24 cellular contexts compared by ENCODE assay signal in genomic region chr4:10346023-10346422, GRCh38.
A peak's percentile ranks its signal among the peaks of the same experiment; 100 is the strongest.
DNase-seq lines count a peak whose midpoint lies in the region; ATAC-seq, FAIRE-seq and TF ChIP-seq lines count a peak whose summit lies in the region.
"Had no signal": no experiment of that assay in that cellular context is flagged by ENCODE, and none has a peak within 500 bp of the region (broad histone marks: within the 10 kb centered on the region; RNA-seq: fewer than 3 reads in every experiment).

No MANE protein-coding gene starts in this region.

- no peaks in the 10 kb centered on the region for H3K27me3 ChIP-seq in K562 (ENCODE audit: control insufficient read depth in 2 of 2, insufficient read depth in 2 of 2, low read length in 2 of 2)
- H3K27me3 ChIP-seq: esophagus muscularis mucosa, testis had no signal

- TF ChIP-seq POLR2A in K562 (conservative IDR thresholded peaks at IDR 0.05): no peak

- DNase-seq in COLO829 (ENCODE audit: low spot score) (peak; percentile 49), HS-5 (ENCODE audit: low read depth) (peak; percentile 9), K562 (ENCODE audit: extremely low read depth in 1 of 4, low spot score in 3 of 4) (peak in 1 of 4 experiments; percentile 19), kidney tubule cell (ENCODE audit: low spot score) (peak; percentile 60), T-helper 17 cell (no peak), HuH-7.5 (ENCODE audit: low spot score) (no peak), NCI-H446 treated with DMSO at 0.1 percent for 48 hours (lab: John Stamatoyannopoulos, UW) (no peak)
- no peak for DNase-seq in T-helper 2 cell treated with Interferon-gamma antibody and Interleukin-4, amounts not matched to agents 5 μg/mL and 100 μg/mL, for 36 hours (ENCODE audit: low spot score)
- DNase-seq: activated B cell treated with CpG ODN at 0.5 μM for 24 hours; activated naive CD4-positive, alpha-beta T cell treated with Interleukin-2 at 50 U/mL for 16 hours; activated T-cell treated with anti-CD3 and anti-CD28 coated beads, Interleukin-2, amount 50 U/mL, for 4 hours; aorta; CD4-positive, alpha-beta T cell; cerebellar nuclear complex; DMS153; NCI-H1417 treated with DMSO at 0.1 percent for 48 hours; NCI-H774; stimulated activated CD4-positive, alpha-beta T cell treated with anti-CD3 and anti-CD28 coated beads, Interleukin-1b, Interleukin-23, amount 100 ng/mL, for 48 hours; stimulated activated naive B cell treated with anti-CD40 and anti-IgM and Interleukin-4, amounts not matched to agents 10 μg/mL and 1 μg/mL and 100 μg/mL, for 72 hours; testis had no signal

- H3K9me3 ChIP-seq in K562 (replicated peaks; ENCODE audit: control insufficient read depth, insufficient read depth, low read depth, low read length): no peaks in the 10 kb centered on the region
- H3K9me3 ChIP-seq in T-helper 17 cell (ENCODE audit: control insufficient read depth, low read length, poor library complexity, severe bottlenecking): no peaks in the 10 kb centered on the region
- H3K9me3 ChIP-seq: esophagus muscularis mucosa, testis had no signal

- H3K27ac Mint-ChIP-seq in T-helper 17 cell: no peak overlapping the region
- no peak overlapping the region for H3K27ac Mint-ChIP-seq in T-helper 2 cell treated with Interferon-gamma antibody and Interleukin-4, amounts not matched to agents 5 μg/mL and 100 μg/mL, for 36 hours
- H3K27ac Mint-ChIP-seq: activated B cell treated with CpG ODN at 0.5 μM for 24 hours; CD4-positive, alpha-beta T cell; progenitor cell of endocrine pancreas; stimulated activated naive B cell treated with anti-CD40 and anti-IgM and Interleukin-4, amounts not matched to agents 10 μg/mL and 1 μg/mL and 100 μg/mL, for 72 hours had no signal

- H3K4me2 ChIP-seq in K562 (ENCODE audit: insufficient read depth, low read length): peak overlapping the region; percentile 49; the same call in 1 of the 2 replicates

- H3K27me3 Mint-ChIP-seq in T-helper 17 cell: peaks cover 20% of the 10 kb centered on the region
- H3K27me3 Mint-ChIP-seq in T-helper 2 cell treated with Interferon-gamma antibody and Interleukin-4, amounts not matched to agents 5 μg/mL and 100 μg/mL, for 36 hours (ENCODE audit: low read depth): no peaks in the 10 kb centered on the region
- H3K27me3 Mint-ChIP-seq: progenitor cell of endocrine pancreas had no signal

- intact Hi-C loops in K562 (cut with micrococcal nuclease): no loop called here

- no peaks in the 10 kb centered on the region for H4K20me1 ChIP-seq in K562 (replicated peaks; ENCODE audit: control insufficient read depth, insufficient read depth, low read length)

- no peaks in the 10 kb centered on the region for H3K36me3 ChIP-seq in K562 (ENCODE audit: control insufficient read depth, insufficient read depth, low read length)
- H3K36me3 ChIP-seq: esophagus muscularis mucosa had no signal

- in situ Hi-C loops in K562 (cut with MboI): no loop called here

- H2AFZ ChIP-seq in K562 (ENCODE audit: low read depth, low read length): peak overlapping the region; percentile 28

- POLR2A ChIA-PET in K562 (lab: Yijun Ruan, JAX): interaction anchor here (0.6 to 2.2 kb wide), 8 partner anchors 9 to 304 kb away, joined by 3 to 10 read pairs (median 6); no protein-coding TSS in a partner anchor

- H3K9ac ChIP-seq in K562 (ENCODE audit: insufficient read depth in 1 of 2, low read depth in 2 of 2, low read length in 2 of 2): no peak overlapping the region

- no peaks in the 10 kb centered on the region for H3K79me2 ChIP-seq in K562 (ENCODE audit: control insufficient read depth, insufficient read depth, low read length)

- peak; percentile 54 for TF ChIP-seq EP300 in K562 (IDR thresholded peaks at IDR 0.05; ENCODE audit: low read length)

- H3K4me1 Mint-ChIP-seq in T-helper 17 cell: no peaks in the 10 kb centered on the region
- no peaks in the 10 kb centered on the region for H3K4me1 Mint-ChIP-seq in T-helper 2 cell treated with Interferon-gamma antibody and Interleukin-4, amounts not matched to agents 5 μg/mL and 100 μg/mL, for 36 hours (ENCODE audit: low read depth)
- H3K4me1 Mint-ChIP-seq: activated B cell treated with CpG ODN at 0.5 μM for 24 hours; stimulated activated naive B cell treated with anti-CD40 and anti-IgM and Interleukin-4, amounts not matched to agents 10 μg/mL and 1 μg/mL and 100 μg/mL, for 72 hours had no signal

- no peaks in the 10 kb centered on the region for H3K9me1 ChIP-seq in K562 (ENCODE audit: control insufficient read depth, insufficient read depth, low read length)

- no peak overlapping the region for H3K4me3 ChIP-seq in K562
- H3K4me3 ChIP-seq: esophagus muscularis mucosa, testis had no signal

- CTCF ChIA-PET in K562 (lab: Yijun Ruan, JAX; ENCODE audit: low intra/inter-chr PET ratio): no interaction called here

- no TSS peak for BruUV-seq in K562 (replicated peaks; lab: Mats Ljungman, UMichigan)

- no peaks in the 10 kb centered on the region for H3K9me3 Mint-ChIP-seq in T-helper 2 cell treated with Interferon-gamma antibody and Interleukin-4, amounts not matched to agents 5 μg/mL and 100 μg/mL, for 36 hours
- H3K9me3 Mint-ChIP-seq: activated B cell treated with CpG ODN at 0.5 μM for 24 hours; activated T-cell treated with anti-CD3 and anti-CD28 coated beads, Interleukin-2, amount 50 U/mL, for 4 hours; CD4-positive, alpha-beta T cell had no signal

- no peak for TF ChIP-seq RAD21 in K562 (CRISPR knock-in tag; conservative IDR thresholded peaks at IDR 0.05 in 1 of 2, IDR thresholded peaks at IDR 0.05 in 1 of 2)

- no peaks in the 10 kb centered on the region for H3K36me3 Mint-ChIP-seq in T-helper 17 cell (ENCODE audit: low read depth)
- H3K36me3 Mint-ChIP-seq in T-helper 2 cell treated with Interferon-gamma antibody and Interleukin-4, amounts not matched to agents 5 μg/mL and 100 μg/mL, for 36 hours (ENCODE audit: low read depth): no peaks in the 10 kb centered on the region
- H3K36me3 Mint-ChIP-seq: stimulated activated naive B cell treated with anti-CD40 and anti-IgM and Interleukin-4, amounts not matched to agents 10 μg/mL and 1 μg/mL and 100 μg/mL, for 72 hours had no signal

- no peak for TF ChIP-seq CTCF in K562 (IDR thresholded peaks at IDR 0.05 in 2 of 3, conservative IDR thresholded peaks at IDR 0.05 in 1 of 3; ENCODE audit: insufficient read depth in 2 of 3, low read depth in 1 of 3, low read length in 3 of 3)

- 65% methylated on average over 2 of the region's 2 CpGs for WGBS in K562 (ENCODE audit: insufficient coverage, low coverage, missing lambda C conversion rate)

- peaks cover 12 to 34% of the 10 kb centered on the region in 2 experiments for H3K4me1 ChIP-seq in K562 (replicated peaks in 1 of 2; ENCODE audit: control insufficient read depth in 2 of 2, insufficient read depth in 2 of 2, low read length in 2 of 2)
- H3K4me1 ChIP-seq: esophagus muscularis mucosa, testis had no signal

- ATAC-seq in K562: peak; percentile 64
- no peak for ATAC-seq in T-helper 17 cell
- ATAC-seq: activated T-cell treated with anti-CD3 and anti-CD28 coated beads, Interleukin-2, amount 50 U/mL, for 4 hours; HCT116; left lobe of liver; stimulated activated naive B cell treated with anti-CD40 and anti-IgM and Interleukin-4, amounts not matched to agents 10 μg/mL and 1 μg/mL and 100 μg/mL, for 72 hours had no signal

- no peak for FAIRE-seq in K562 (lab: Jason Lieb, UNC)

- no peak overlapping the region for H3K4me3 Mint-ChIP-seq in T-helper 17 cell
- H3K4me3 Mint-ChIP-seq in T-helper 2 cell treated with Interferon-gamma antibody and Interleukin-4, amounts not matched to agents 5 μg/mL and 100 μg/mL, for 36 hours: no peak overlapping the region
- H3K4me3 Mint-ChIP-seq: activated B cell treated with CpG ODN at 0.5 μM for 24 hours; activated T-cell treated with anti-CD3 and anti-CD28 coated beads, Interleukin-2, amount 50 U/mL, for 4 hours; CD4-positive, alpha-beta T cell; stimulated activated naive B cell treated with anti-CD40 and anti-IgM and Interleukin-4, amounts not matched to agents 10 μg/mL and 1 μg/mL and 100 μg/mL, for 72 hours had no signal

- peak overlapping the region; percentile 24; the same call in 2 of the 3 replicates for H3K27ac ChIP-seq in K562 (ENCODE audit: extremely low read depth, low read depth, low read length)
- H3K27ac ChIP-seq: esophagus muscularis mucosa, testis had no signal

TF ChIP-seq in K562, 482 proteins besides CTCF, POLR2A, EP300 and RAD21 (continues in another document):
- TF ChIP-seq ZNF518B (CRISPR knock-in tag; IDR thresholded peaks at IDR 0.05): no peak
- TF ChIP-seq FOXK2 (conservative IDR thresholded peaks at IDR 0.05 in 1 of 2, IDR thresholded peaks at IDR 0.05 in 1 of 2; ENCODE audit: low read depth in 2 of 2): 0 out of 4 replicates have a peak, but pooled peaks of 1 of the 2 experiments have one; percentile 35
- no peak for TF ChIP-seq CEBPB (tag; IDR thresholded peaks at IDR 0.05)
- no peak for TF ChIP-seq RUNX1 (IDR thresholded peaks at IDR 0.05; ENCODE audit: low read depth)
- no peak for TF ChIP-seq PURB (CRISPR knock-in tag; IDR thresholded peaks at IDR 0.05; ENCODE audit: low read depth)
- TF ChIP-seq ZFPM2 (CRISPR knock-in tag; IDR thresholded peaks at IDR 0.05): no peak
- no peak for TF ChIP-seq NR1H2 (CRISPR knock-in tag; IDR thresholded peaks at IDR 0.05)

Comparison
In these comparisons a context has a peak if more than half of its experiments do, and no peak if none do; other contexts are left out.
1. DNase-seq: peak in COLO829 (single experiment), HS-5 (single experiment) and kidney tubule cell (single experiment); none in T-helper 17 cell (0 of 3), HuH-7.5 (single experiment), NCI-H446 treated with DMSO at 0.1 percent for 48 hours (single experiment) and T-helper 2 cell treated with Interferon-gamma antibody and Interleukin-4, amounts not matched to agents 5 μg/mL and 100 μg/mL, for 36 hours (single experiment).